ENCODE assay signal across 18 cellular contexts in genomic region chr17:12053552-12053951, GRCh38. TPM values are rescaled to one million over a fixed set of nuclear protein-coding genes. Genes with fewer than 3 reads are reported as not detected.
DNase-seq lines count a peak whose midpoint lies in the region; ATAC-seq and TF ChIP-seq lines count a peak whose summit lies in the region.
"Had no signal": no experiment of that assay in that cellular context is flagged by ENCODE, and none has a peak within 500 bp of the region (broad histone marks: within the 10 kb centered on the region; RNA-seq: fewer than 3 reads in every experiment).

No MANE protein-coding gene starts in this region.

- peaks cover 71% of the 10 kb centered on the region for H3K4me1 Mint-ChIP-seq in activated T-cell treated with anti-CD3 and anti-CD28 coated beads, Interleukin-2, amount 50 U/mL, for 4 hours (ENCODE audit: low read depth)
- H3K4me1 Mint-ChIP-seq in activated naive CD8-positive, alpha-beta T cell treated with anti-CD3 and anti-CD28 coated beads, Interleukin-2, amount 50 U/mL, for 24 hours = peaks cover 85% of the 10 kb centered on the region
- peaks cover 29 to 90% (median 75%) of the 10 kb centered on the region in 4 donors for H3K4me1 Mint-ChIP-seq in naive thymus-derived CD8-positive, alpha-beta T cell

- no peak for DNase-seq in activated T-cell treated with anti-CD3 and anti-CD28 coated beads, Interleukin-2, amount 50 U/mL, for 4 hours
- DNase-seq in activated T-cell treated with anti-CD3 and anti-CD28 coated beads, Interleukin-2, amount 50 U/mL, for 1 hour = no peak
- DNase-seq in OCI-M1 (lab: John Stamatoyannopoulos, UW) = peak; percentile 55
- DNase-seq in activated naive CD8-positive, alpha-beta T cell treated with anti-CD3 and anti-CD28 coated beads, Interleukin-2, amount 50 U/mL, for 24 hours = no peak
- no peak for DNase-seq in naive thymus-derived CD8-positive, alpha-beta T cell
- no peak for DNase-seq in testis
- DNase-seq: activated gamma-delta T cell treated with Interleukin-2 at 50 U/mL for 16 hours; foreskin keratinocyte; left colon; mucosa of descending colon; NCI-H2081 treated with DMSO at 0.1 percent for 48 hours; NCI-H524 treated with DMSO at 0.1 percent for 48 hours; PC-3; sigmoid colon; stimulated activated CD4-positive, alpha-beta T cell treated with anti-CD3 and anti-CD28 coated beads, Interleukin-2, amount 100 ng/mL, for 24 hours had no signal

- POLR2A ChIA-PET in naive thymus-derived CD8-positive, alpha-beta T cell (lab: Charles Lee) = interaction anchor here (1.1 kb wide), 1 partner anchor 33 kb away, joined by 3 read pairs; the partner anchor contains the start of gene MAP2K4

- no peaks in the 10 kb centered on the region for H3K27me3 Mint-ChIP-seq in activated T-cell treated with anti-CD3 and anti-CD28 coated beads, Interleukin-2, amount 50 U/mL, for 4 hours (ENCODE audit: low read depth)
- H3K27me3 Mint-ChIP-seq in activated naive CD8-positive, alpha-beta T cell treated with anti-CD3 and anti-CD28 coated beads, Interleukin-2, amount 50 U/mL, for 24 hours = no peaks in the 10 kb centered on the region
- no peaks in the 10 kb centered on the region for H3K27me3 Mint-ChIP-seq in naive thymus-derived CD8-positive, alpha-beta T cell

- peaks cover 4% of the 10 kb centered on the region for H3K36me3 Mint-ChIP-seq in activated T-cell treated with anti-CD3 and anti-CD28 coated beads, Interleukin-2, amount 50 U/mL, for 4 hours (ENCODE audit: insufficient read depth)
- peaks cover 8% of the 10 kb centered on the region for H3K36me3 Mint-ChIP-seq in activated naive CD8-positive, alpha-beta T cell treated with anti-CD3 and anti-CD28 coated beads, Interleukin-2, amount 50 U/mL, for 24 hours (ENCODE audit: low read depth)
- H3K36me3 Mint-ChIP-seq in naive thymus-derived CD8-positive, alpha-beta T cell = peaks cover 0 to 31% (median 3%) of the 10 kb centered on the region in 3 donors

- no peak overlapping the region for H3K27ac ChIP-seq in testis
- H3K27ac ChIP-seq: foreskin keratinocyte, sigmoid colon, SJSA1 had no signal

- peak overlapping the region; percentile 61 for H3K27ac Mint-ChIP-seq in activated naive CD8-positive, alpha-beta T cell treated with anti-CD3 and anti-CD28 coated beads, Interleukin-2, amount 50 U/mL, for 24 hours
- H3K27ac Mint-ChIP-seq in naive thymus-derived CD8-positive, alpha-beta T cell = peak overlapping the region in 7 of 10 donors; percentile 59 to 73 (median 64)

- no peaks in the 10 kb centered on the region for H3K9me3 Mint-ChIP-seq in activated T-cell treated with anti-CD3 and anti-CD28 coated beads, Interleukin-2, amount 50 U/mL, for 4 hours
- no peaks in the 10 kb centered on the region for H3K9me3 Mint-ChIP-seq in activated naive CD8-positive, alpha-beta T cell treated with anti-CD3 and anti-CD28 coated beads, Interleukin-2, amount 50 U/mL, for 24 hours
- no peaks in the 10 kb centered on the region for H3K9me3 Mint-ChIP-seq in naive thymus-derived CD8-positive, alpha-beta T cell

- no peak overlapping the region for H3K4me3 ChIP-seq in testis
- H3K4me3 ChIP-seq: mucosa of descending colon, sigmoid colon, SJSA1 had no signal

- H3K36me3 ChIP-seq in testis (ENCODE audit: low read depth, missing control alignments) = no peaks in the 10 kb centered on the region
- H3K36me3 ChIP-seq: sigmoid colon had no signal

- H3K4me3 Mint-ChIP-seq in activated T-cell treated with anti-CD3 and anti-CD28 coated beads, Interleukin-2, amount 50 U/mL, for 4 hours = peak overlapping the region; percentile 8
- peak overlapping the region; percentile 10 for H3K4me3 Mint-ChIP-seq in activated naive CD8-positive, alpha-beta T cell treated with anti-CD3 and anti-CD28 coated beads, Interleukin-2, amount 50 U/mL, for 24 hours
- peak overlapping the region in 9 of 10 donors; percentile 14 to 65 (median 44) for H3K4me3 Mint-ChIP-seq in naive thymus-derived CD8-positive, alpha-beta T cell

- peaks cover 12% of the 10 kb centered on the region for H3K4me1 ChIP-seq in testis
- H3K4me1 ChIP-seq: foreskin keratinocyte, SJSA1 had no signal

- H3K9me3 ChIP-seq in testis = no peaks in the 10 kb centered on the region
- H3K9me3 ChIP-seq: mucosa of descending colon, sigmoid colon, SJSA1 had no signal

- WGBS in testis, 2 donors = 29 to 32% methylated on average over 3 of the region's 3 CpGs

- no peak for TF ChIP-seq POLR2A in testis (IDR thresholded peaks at IDR 0.05)

- H3K27me3 ChIP-seq in testis = no peaks in the 10 kb centered on the region
- H3K27me3 ChIP-seq: foreskin keratinocyte, sigmoid colon, SJSA1 had no signal

- intact Hi-C loops in testis (cut with DNase I; ENCODE audit: low total_unique reads) = no loop called here

- TF ChIP-seq CTCF in testis (IDR thresholded peaks at IDR 0.05) = no peak

- no peak for ATAC-seq in activated T-cell treated with anti-CD3 and anti-CD28 coated beads, Interleukin-2, amount 50 U/mL, for 4 hours
- ATAC-seq in activated naive CD8-positive, alpha-beta T cell treated with anti-CD3 and anti-CD28 coated beads, Interleukin-2, amount 50 U/mL, for 24 hours = no peak
- ATAC-seq in naive thymus-derived CD8-positive, alpha-beta T cell = no peak
- ATAC-seq in GM21737 (IDR thresholded peaks at IDR 0.05; ENCODE audit: unreplicated experiment) (no peak), HG03354 (IDR thresholded peaks at IDR 0.05; ENCODE audit: poor library complexity, severe bottlenecking, unreplicated experiment) (no peak)
- ATAC-seq: foreskin keratinocyte, left colon, mucosa of descending colon, PC-3 had no signal

RNA-seq across cellular contexts. Expression of gene MAP2K4, which starts 32.9 kb away (rescaled TPM):
- 10 to 100 TPM; 32.2 to 39.3 (median 33.1) TPM for total RNA-seq in activated T-cell treated with anti-CD3 and anti-CD28 coated beads, Interleukin-2, amount 50 U/mL, for 4 hours
- total RNA-seq in naive thymus-derived CD8-positive, alpha-beta T cell = 10 to 100 TPM; 47.6 to 51.3 TPM
- 10 to 100 TPM; 17.7 to 27.3 (median 19.6) TPM for polyA plus RNA-seq in naive thymus-derived CD8-positive, alpha-beta T cell
- 10 to 100 TPM; 46.3 to 47.7 TPM for total RNA-seq in testis
- 22.4 TPM for polyA plus RNA-seq in testis (ENCODE audit: insufficient read depth, low read depth, low replicate concordance)

RNA-seq across cellular contexts. Expression of gene ZNF18, which starts 56.3 kb away (rescaled TPM):
- 1 to 10 TPM; 5.3 to 7.5 (median 7.3) TPM for total RNA-seq in activated T-cell treated with anti-CD3 and anti-CD28 coated beads, Interleukin-2, amount 50 U/mL, for 4 hours
- total RNA-seq in naive thymus-derived CD8-positive, alpha-beta T cell = 10 to 100 TPM; 12.7 to 16.3 TPM
- polyA plus RNA-seq in naive thymus-derived CD8-positive, alpha-beta T cell = 1 to 10 TPM; 6.8 to 8.9 (median 6.9) TPM
- 10 to 100 TPM; 14.9 to 18.7 TPM for total RNA-seq in testis
- 23.1 TPM for polyA plus RNA-seq in testis (ENCODE audit: insufficient read depth, low read depth, low replicate concordance)
